In the genomic region with DNA sequence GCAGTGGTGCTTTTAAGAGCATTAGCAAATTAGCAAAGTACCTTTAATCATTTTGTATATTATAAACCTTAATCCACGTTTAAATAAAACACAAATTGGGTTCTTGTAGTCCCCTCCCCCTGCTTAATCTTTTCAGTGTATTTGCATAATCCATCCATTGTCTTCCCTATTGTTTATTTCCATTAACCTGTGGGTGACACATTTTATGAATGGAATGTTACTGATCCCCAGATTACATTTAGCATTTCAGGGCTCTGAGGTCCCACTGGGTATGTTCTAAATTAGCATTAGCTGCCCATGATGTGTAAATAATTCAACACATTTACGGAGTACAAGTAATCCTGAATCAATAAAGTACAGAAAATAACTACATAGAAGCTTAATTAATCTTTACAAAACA, we compare ENCODE assay signal across 15 cellular contexts.
DNase-seq lines count a peak whose midpoint lies in the region; ATAC-seq lines count a peak whose summit lies in the region.
"Had no signal": no experiment of that assay in that cellular context is flagged by ENCODE, and none has a peak within 500 bp of the region (broad histone marks: within the 10 kb centered on the region; RNA-seq: fewer than 3 reads in every experiment).

No MANE protein-coding gene starts in this region.

- no peaks in the 10 kb centered on the region for H3K4me1 Mint-ChIP-seq in CD4-positive, alpha-beta memory T cell

- no peaks in the 10 kb centered on the region for H3K27me3 Mint-ChIP-seq in CD4-positive, alpha-beta memory T cell

- no peaks in the 10 kb centered on the region for H3K36me3 Mint-ChIP-seq in CD4-positive, alpha-beta memory T cell
- H3K36me3 Mint-ChIP-seq: CD8-positive, alpha-beta T cell had no signal

- H3K9ac ChIP-seq in NT2/D1 (ENCODE audit: insufficient read length, low read depth) (no peak overlapping the region), iPS-20b (ENCODE audit: low read depth, low read length) (peak overlapping the region; percentile 28; the same call in 1 of the 2 replicates)

- H3K9me3 ChIP-seq in HAP-1 (no peaks in the 10 kb centered on the region), NT2/D1 (ENCODE audit: insufficient read depth, low read length) (0 out of 2 replicates have a peak, but pooled peaks cover 4% of the 10 kb centered on the region), iPS-20b (ENCODE audit: insufficient read depth, low read depth, low read length) (peaks cover 13% of the 10 kb centered on the region; the same call in 1 of the 2 replicates)
- H3K9me3 ChIP-seq in CD4-positive, alpha-beta memory T cell (ENCODE audit: control insufficient read depth in 1 of 2, low read length in 2 of 2) = no peaks in the 10 kb centered on the region
- H3K9me3 ChIP-seq: BE2C had no signal

- intact Hi-C loops in CD4-positive, alpha-beta memory T cell (cut with micrococcal nuclease) = no loop called here

- peak overlapping the region; percentile 64 for H3K27ac ChIP-seq in iPS-20b (ENCODE audit: low read length)
- H3K27ac ChIP-seq in CD4-positive, alpha-beta memory T cell (ENCODE audit: low read depth, low read length) = no peak overlapping the region
- H3K27ac ChIP-seq: C4-2B had no signal

- peak; percentile 26 for DNase-seq in D341Med (ENCODE audit: low spot score)
- peak; percentile 47 to 94 for DNase-seq in HAP-1 (ENCODE audit: low spot score in 2 of 2)
- DNase-seq in NT2/D1 (ENCODE audit: low read depth, low spot score) = peak; percentile 39
- no peak for DNase-seq in activated T-cell treated with anti-CD3 and anti-CD28 coated beads, Interleukin-2, amount 50 U/mL, for 1 hour
- DNase-seq in CD4-positive, alpha-beta memory T cell = no peak
- DNase-seq: BE2C; CD8-positive, alpha-beta T cell; COR-L47; DND-41; GDM1 had no signal

- CTCF ChIA-PET in CD4-positive, alpha-beta memory T cell (lab: Charles Lee; ENCODE audit: partially characterized antibody) = no interaction called here

- H3K4me3 ChIP-seq in HAP-1 (no peak overlapping the region), NT2/D1 (ENCODE audit: insufficient read length, low read depth) (no peak overlapping the region), iPS-20b (ENCODE audit: low read length) (peak overlapping the region; percentile 10; the same call in 1 of the 2 replicates)
- H3K4me3 ChIP-seq in CD4-positive, alpha-beta memory T cell (ENCODE audit: low read length in 2 of 2) = no peak overlapping the region
- H3K4me3 ChIP-seq: K562 had no signal

- H3K27ac Mint-ChIP-seq in CD4-positive, alpha-beta memory T cell = no peak overlapping the region
- H3K27ac Mint-ChIP-seq: CD8-positive, alpha-beta T cell had no signal

- peaks cover 0 to 3% (median under 1%) of the 10 kb centered on the region in 8 donors for H3K9me3 Mint-ChIP-seq in CD4-positive, alpha-beta memory T cell

- POLR2A ChIA-PET in CD4-positive, alpha-beta memory T cell (lab: Charles Lee; ENCODE audit: partially characterized antibody) = no interaction called here

- H3K4me1 ChIP-seq in HAP-1 (peaks cover 20% of the 10 kb centered on the region), NT2/D1 (ENCODE audit: insufficient read depth, insufficient read length) (no peaks in the 10 kb centered on the region), iPS-20b (ENCODE audit: insufficient read depth, low read length) (peaks cover 45% of the 10 kb centered on the region; the same call in 1 of the 2 replicates)
- no peaks in the 10 kb centered on the region for H3K4me1 ChIP-seq in CD4-positive, alpha-beta memory T cell (ENCODE audit: insufficient read depth, low read length)
- H3K4me1 ChIP-seq: BE2C had no signal

- H3K36me3 ChIP-seq in HAP-1 (replicated peaks) = no peaks in the 10 kb centered on the region
- no peaks in the 10 kb centered on the region for H3K36me3 ChIP-seq in NT2/D1 (ENCODE audit: insufficient read depth, insufficient read length, low read length)
- 0 out of 2 replicates have a peak, but pooled peaks cover 4% of the 10 kb centered on the region for H3K36me3 ChIP-seq in iPS-20b (ENCODE audit: insufficient read depth, low read depth, low read length)
- no peaks in the 10 kb centered on the region for H3K36me3 ChIP-seq in CD4-positive, alpha-beta memory T cell (ENCODE audit: insufficient read depth, low read length)
- H3K36me3 ChIP-seq: BE2C had no signal

- ATAC-seq in GM19035 (IDR thresholded peaks at IDR 0.05; ENCODE audit: unreplicated experiment) (no peak), GM19455 (IDR thresholded peaks at IDR 0.05; ENCODE audit: unreplicated experiment) (no peak)
- ATAC-seq: CD8-positive, alpha-beta T cell; K562 had no signal

- no peak overlapping the region for H3K4me3 Mint-ChIP-seq in CD4-positive, alpha-beta memory T cell
- H3K4me3 Mint-ChIP-seq: CD8-positive, alpha-beta T cell had no signal

- peaks cover 38% of the 10 kb centered on the region for H3K27me3 ChIP-seq in HAP-1 (ENCODE audit: low read depth)
- no peaks in the 10 kb centered on the region for H3K27me3 ChIP-seq in NT2/D1 (ENCODE audit: insufficient read depth, insufficient read length)
- no peaks in the 10 kb centered on the region for H3K27me3 ChIP-seq in iPS-20b (ENCODE audit: insufficient read depth, low read length)
- H3K27me3 ChIP-seq in CD4-positive, alpha-beta memory T cell (ENCODE audit: insufficient read depth, low read length) = no peaks in the 10 kb centered on the region
- H3K27me3 ChIP-seq: BE2C had no signal

- in situ Hi-C loops in HAP-1 (cut with MboI; ENCODE audit: low sequenced_read_pairs) = no loop called here

Comparison
In these comparisons a context has a peak if more than half of its experiments do, and no peak if none do; other contexts are left out.
1. DNase-seq: peak in D341Med (single experiment), HAP-1 (2 of 2) and NT2/D1 (single experiment); none in activated T-cell treated with anti-CD3 and anti-CD28 coated beads, Interleukin-2, amount 50 U/mL, for 1 hour (single experiment) and CD4-positive, alpha-beta memory T cell (0 of 5).